Comparison of ENCODE assay signal across 1 cellular context in the genomic region with DNA sequence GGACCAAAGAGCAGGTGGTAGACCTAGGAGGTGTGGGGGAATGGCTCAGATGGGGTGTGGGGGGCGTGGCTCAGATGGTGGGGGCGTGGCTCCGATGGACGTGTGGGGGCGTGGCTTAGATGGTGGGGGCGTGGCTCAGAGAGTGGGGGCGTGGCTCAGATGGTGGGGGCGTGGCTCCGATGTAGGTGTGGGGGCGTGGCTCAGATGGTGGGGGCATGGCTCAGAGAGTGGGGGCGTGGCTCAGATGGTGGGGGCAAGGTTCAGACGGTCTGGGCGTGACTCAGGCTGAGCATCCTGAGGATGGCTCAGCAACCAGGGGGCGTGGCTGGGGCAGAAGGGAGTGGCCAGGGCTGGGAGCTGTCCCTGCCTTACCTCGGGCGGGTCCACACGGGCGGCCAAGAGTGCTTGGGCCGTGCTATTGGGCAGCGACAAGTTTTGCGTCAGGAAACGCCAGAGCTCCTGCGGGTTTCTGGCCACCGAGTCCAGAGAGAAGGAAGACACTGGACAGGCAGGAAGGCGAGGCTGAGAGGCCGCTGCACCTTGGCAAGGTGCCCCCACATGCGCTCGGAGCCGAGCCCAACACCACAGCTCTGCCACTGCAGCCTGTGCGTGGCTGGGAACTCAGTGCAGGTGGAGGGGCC.
TF ChIP-seq lines count a peak whose summit lies in the region.

No MANE protein-coding gene starts in this region.

TF ChIP-seq in GM23338, 12 proteins besides CTCF, POLR2A, EP300 and RAD21 (continued from another document):
- no peak; the same call in 1 of the 2 replicates for TF ChIP-seq POLR2AphosphoS5 (IDR thresholded peaks at IDR 0.05; ENCODE audit: low read depth)
- TF ChIP-seq ZNF114 (CRISPR knock-in tag; IDR thresholded peaks at IDR 0.05) = no peak
